In genomic region chr6:33490621-33491020, GRCh38 we compare ENCODE assay signal across 17 cellular contexts.
"Had no signal": no experiment of that assay in that cellular context is flagged by ENCODE, and none has a peak within 500 bp of the region (broad histone marks: within the 10 kb centered on the region; RNA-seq: fewer than 3 reads in every experiment).

No MANE protein-coding gene starts in this region.

- ATAC-seq: sciatic nerve, upper lobe of right lung had no signal

- H3K36me3 ChIP-seq: brain microvascular endothelial cell, prostate gland, stomach, upper lobe of right lung had no signal

- DNase-seq: activated CD4-positive, alpha-beta T cell treated with anti-CD3 and anti-CD28 coated beads for 1 hour; activated CD4-positive, alpha-beta T cell treated with anti-CD3 and anti-CD28 coated beads, Interleukin-2, amount 50 U/mL, for 4 hours; activated naive CD4-positive, alpha-beta T cell treated with Interleukin-2 at 50 U/mL for 16 hours; anterior cingulate cortex; brain microvascular endothelial cell; nephron progenitor cell; stimulated activated CD4-positive, alpha-beta T cell treated with anti-CD3 and anti-CD28 coated beads, Interleukin-1b, Interleukin-23, amount 100 ng/mL, for 48 hours; stomach; T-helper 1 cell; T1000; testis; upper lobe of right lung had no signal

- H3K4me3 Mint-ChIP-seq: activated T-helper 17 cell treated with anti-CD3 and anti-CD28 coated beads, Interleukin-2, amount 50 U/mL, for 72 hours; nephron progenitor cell had no signal

- H3K4me3 ChIP-seq: prostate gland, stomach, testis, upper lobe of right lung had no signal

- H3K4me1 ChIP-seq: prostate gland, stomach, testis, upper lobe of right lung had no signal

- H3K27me3 ChIP-seq: testis had no signal

- H3K9me3 ChIP-seq: prostate gland, stomach, testis, upper lobe of right lung had no signal

- H3K9me3 Mint-ChIP-seq: activated T-helper 17 cell treated with anti-CD3 and anti-CD28 coated beads, Interleukin-2, amount 50 U/mL, for 72 hours had no signal

- H3K27ac ChIP-seq: brain microvascular endothelial cell, prostate gland, stomach, testis, upper lobe of right lung had no signal

- H3K27ac Mint-ChIP-seq: activated T-helper 17 cell treated with anti-CD3 and anti-CD28 coated beads, Interleukin-2, amount 50 U/mL, for 72 hours; nephron progenitor cell had no signal

- H3K4me1 Mint-ChIP-seq: activated T-helper 17 cell treated with anti-CD3 and anti-CD28 coated beads, Interleukin-2, amount 50 U/mL, for 72 hours; nephron progenitor cell had no signal

- FAIRE-seq: frontal cortex, keratinocyte had no signal
